In genomic region chr2:20972110-20972509, GRCh38 we compare ENCODE assay signal across 18 cellular contexts.
A peak's percentile ranks its signal among the peaks of the same experiment; 100 is the strongest.
DNase-seq lines count a peak whose midpoint lies in the region; ATAC-seq and TF ChIP-seq lines count a peak whose summit lies in the region.
"Had no signal": no experiment of that assay in that cellular context is flagged by ENCODE, and none has a peak within 500 bp of the region (broad histone marks: within the 10 kb centered on the region; RNA-seq: fewer than 3 reads in every experiment).

No MANE protein-coding gene starts in this region.

- intact Hi-C loops in esophagus muscularis mucosa (cut with DNase I), result loop anchor here (5.0 kb wide), 1 partner anchor 65 kb away; no protein-coding TSS in a partner anchor

- ATAC-seq in thoracic aorta (ENCODE audit: insufficient number of reproducible peaks, low FRiP score, low read depth), result no peak
- ATAC-seq in GM18867 (IDR thresholded peaks at IDR 0.05; ENCODE audit: unreplicated experiment), result no peak

- no peak overlapping the region for H3K4me3 Mint-ChIP-seq in nephron progenitor cell
- H3K4me3 Mint-ChIP-seq: B cell had no signal

- no peaks in the 10 kb centered on the region for H3K9me3 ChIP-seq in GM23248 (ENCODE audit: low read depth)
- H3K9me3 ChIP-seq in esophagus muscularis mucosa, result no peaks in the 10 kb centered on the region
- H3K9me3 ChIP-seq in thoracic aorta, result no peaks in the 10 kb centered on the region
- H3K9me3 ChIP-seq: HAP-1, Peyer's patch had no signal

- H3K27ac Mint-ChIP-seq in nephron progenitor cell, result peak overlapping the region; percentile 70
- H3K27ac Mint-ChIP-seq: B cell had no signal

- H3K79me2 ChIP-seq in GM23248 (ENCODE audit: insufficient read depth), result no peaks in the 10 kb centered on the region

- H3K9me2 ChIP-seq in GM23248 (ENCODE audit: insufficient read depth), result no peaks in the 10 kb centered on the region

- no peaks in the 10 kb centered on the region for H3F3A ChIP-seq in GM23248 (ENCODE audit: insufficient read depth)

- peaks cover 11% of the 10 kb centered on the region for H3K27me3 Mint-ChIP-seq in nephron progenitor cell (ENCODE audit: low read depth, poor library complexity)

- peaks cover 13% of the 10 kb centered on the region for H3K4me1 Mint-ChIP-seq in nephron progenitor cell
- H3K4me1 Mint-ChIP-seq: B cell had no signal

- H4K20me1 ChIP-seq in GM23248 (ENCODE audit: insufficient read depth), result no peaks in the 10 kb centered on the region

- no peak for TF ChIP-seq POLR2A in esophagus muscularis mucosa (IDR thresholded peaks at IDR 0.05; ENCODE audit: low read depth)

- H3K36me3 Mint-ChIP-seq in nephron progenitor cell (ENCODE audit: low read depth), result no peaks in the 10 kb centered on the region

- H3K9me3 Mint-ChIP-seq in nephron progenitor cell, result no peaks in the 10 kb centered on the region

- no peak for TF ChIP-seq EP300 in esophagus muscularis mucosa (IDR thresholded peaks at IDR 0.05)

- H2AFZ ChIP-seq in GM23248, result no peak overlapping the region

- peaks cover 11% of the 10 kb centered on the region; the same call in 1 of the 2 replicates for H3K27me3 ChIP-seq in GM23248 (replicated peaks; ENCODE audit: insufficient read depth)
- H3K27me3 ChIP-seq in esophagus muscularis mucosa, result peaks cover 0 to 7% (median 0%) of the 10 kb centered on the region in 4 donors
- H3K27me3 ChIP-seq in thoracic aorta (replicated peaks; ENCODE audit: insufficient read depth), result no peaks in the 10 kb centered on the region
- H3K27me3 ChIP-seq: Peyer's patch had no signal

- no peaks in the 10 kb centered on the region for H3K36me3 ChIP-seq in GM23248 (ENCODE audit: low read depth)
- H3K36me3 ChIP-seq in esophagus muscularis mucosa, result no peaks in the 10 kb centered on the region
- no peaks in the 10 kb centered on the region for H3K36me3 ChIP-seq in thoracic aorta
- H3K36me3 ChIP-seq: HAP-1, Peyer's patch had no signal

- H3K9ac ChIP-seq in GM23248, result no peak overlapping the region

- H3K4me1 ChIP-seq in GM23248 (ENCODE audit: insufficient read depth) (no peaks in the 10 kb centered on the region), esophagus muscularis mucosa (peaks cover 9 to 61% (median 54%) of the 10 kb centered on the region in 4 donors), thoracic aorta (ENCODE audit: control insufficient read depth in 1 of 2, low read depth in 2 of 2) (peaks cover 32 to 61% of the 10 kb centered on the region in 2 donors)
- H3K4me1 ChIP-seq: HAP-1, Peyer's patch had no signal

- H3K4me3 ChIP-seq in GM23248 (no peak overlapping the region), esophagus muscularis mucosa (no peak overlapping the region), thoracic aorta (no peak overlapping the region)
- H3K4me3 ChIP-seq: HAP-1, Peyer's patch had no signal

- TF ChIP-seq CTCF in esophagus muscularis mucosa (IDR thresholded peaks at IDR 0.05) (no peak), nephron progenitor cell (IDR thresholded peaks at IDR 0.05) (no peak), thoracic aorta (IDR thresholded peaks at IDR 0.05) (no peak)

- 14 to 19% methylated on average over 5 of the region's 5 CpGs for WGBS in GM23248 (ENCODE audit: low coverage in 1 of 2, low lambda C conversion rate in 2 of 2, missing lambda C conversion rate in 2 of 2), 2 experiments
- WGBS in esophagus muscularis mucosa, result 32% methylated on average over 5 of the region's 5 CpGs

- H3K27ac ChIP-seq in GM23248 (no peak overlapping the region), esophagus muscularis mucosa (replicated peaks in 1 of 4) (peak overlapping the region; percentile 81 to 84 (median 82)), thoracic aorta (peak overlapping the region; percentile 83 to 84)
- H3K27ac ChIP-seq: HL-60 had no signal

- DNase-seq in GM23248 (peak; percentile 4), esophagus muscularis mucosa (ENCODE audit: extremely low spot score) (no peak), nephron progenitor cell (no peak), thoracic aorta (ENCODE audit: low spot score) (no peak), NCI-H1694 treated with DMSO at 0.1 percent for 48 hours (lab: John Stamatoyannopoulos, UW) (no peak), globus pallidus (ENCODE audit: low spot score) (no peak), NCI-H1105 treated with DMSO at 0.1 percent for 48 hours (lab: John Stamatoyannopoulos, UW) (no peak)
- DNase-seq: COR-L47, DMS 273 treated with DMSO at 0.1 percent for 48 hours, DND-41, IMR-90, NCI-H1417 treated with DMSO at 0.1 percent for 48 hours, NCI-H1930, Peyer's patch had no signal

- in situ Hi-C loops in GM23248 (cut with MboI), result loop anchor here (5.0 kb wide), 1 partner anchor 310 kb away; no protein-coding TSS in a partner anchor

- no peak overlapping the region for H3K4me2 ChIP-seq in GM23248 (ENCODE audit: unreplicated experiment)
